23 cellular contexts compared by ENCODE assay signal in the genomic region with DNA sequence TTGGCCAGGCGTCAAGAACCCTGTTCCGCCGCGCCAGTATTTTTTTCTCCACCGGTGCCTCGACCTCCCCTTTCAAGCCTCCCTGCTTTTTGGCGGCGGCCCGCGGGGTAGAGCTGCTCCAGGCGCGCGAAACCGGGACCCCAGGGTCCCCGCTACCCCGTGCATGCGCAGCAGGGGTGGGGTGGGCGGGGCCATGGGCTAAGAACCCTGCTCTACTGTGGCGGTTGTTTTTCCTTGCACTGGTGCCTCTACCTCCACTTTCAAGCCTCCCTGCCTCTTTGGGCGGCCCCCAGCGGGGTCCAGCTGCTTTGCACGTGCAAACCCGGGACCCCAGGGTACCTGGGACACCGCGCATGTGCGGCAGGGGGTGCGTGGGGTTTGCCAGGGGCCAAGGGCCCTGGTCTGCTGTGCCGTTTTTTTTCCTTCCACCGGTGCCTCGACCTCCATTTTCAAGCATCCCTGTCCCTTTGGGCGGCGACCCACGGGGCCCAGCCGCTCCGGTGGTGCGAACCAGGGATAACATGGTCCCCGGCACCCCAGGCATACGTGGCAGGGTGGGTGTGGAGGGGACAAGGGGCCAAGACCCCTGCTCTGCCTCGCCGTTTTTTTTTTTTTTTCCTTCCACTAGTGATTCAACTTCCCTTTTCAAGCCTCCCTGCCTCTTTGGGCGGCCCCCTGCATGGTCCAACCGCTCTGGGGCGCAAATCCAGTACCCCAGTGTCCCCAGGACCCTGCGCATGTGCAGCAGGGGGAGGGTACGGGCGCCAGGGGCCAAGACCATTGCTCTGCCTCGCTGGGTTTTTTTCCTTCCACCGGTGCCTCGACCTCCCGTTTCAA.
A peak's percentile ranks its signal among the peaks of the same experiment; 100 is the strongest.
DNase-seq lines count a peak whose midpoint lies in the region; ATAC-seq and TF ChIP-seq lines count a peak whose summit lies in the region.
"Had no signal": no experiment of that assay in that cellular context is flagged by ENCODE, and none has a peak within 500 bp of the region (broad histone marks: within the 10 kb centered on the region; RNA-seq: fewer than 3 reads in every experiment).

No MANE protein-coding gene starts in this region.

- no peaks in the 10 kb centered on the region for H3K79me2 ChIP-seq in KMS-11 (ENCODE audit: insufficient read depth, low read depth)
- no peaks in the 10 kb centered on the region for H3K79me2 ChIP-seq in PC-9 (ENCODE audit: low read depth)

- H4K20me1 ChIP-seq in KMS-11 (ENCODE audit: insufficient read depth) (no peaks in the 10 kb centered on the region), PC-9 (ENCODE audit: insufficient read depth) (no peaks in the 10 kb centered on the region)

- H3K4me3 Mint-ChIP-seq in Caco-2 (ENCODE audit: unreplicated experiment), result peak overlapping the region; percentile 70
- H3K4me3 Mint-ChIP-seq in activated T-helper 2 cell treated with anti-CD3 and anti-CD28 coated beads, Interferon-gamma antibody, Interleukin-2, Interleukin-4, amounts not matched to agents 10 μg/mL and 5 μg/mL and 100 μg/mL, durations not matched to agents 14 hours and 24 hours and 36 hours (ENCODE audit: low read depth), result no peak overlapping the region
- H3K4me3 Mint-ChIP-seq: CD8-positive, alpha-beta memory T cell; H9; T-helper 1 cell treated with Interleukin-12 subunit alpha and Interleukin-12 subunit beta and Interleukin-4 antibody, amounts not matched to agents 30 μg/mL and 1 μg/mL, for 36 hours had no signal

- CTCF ChIA-PET in Caco-2 (lab: Charles Lee), result no interaction called here
- CTCF ChIA-PET in PC-9 (lab: Charles Lee), result no interaction called here
- CTCF ChIA-PET in RWPE1 (lab: Yijun Ruan, JAX), result no interaction called here

- H3K9me2 ChIP-seq in PC-9 (ENCODE audit: insufficient read depth), result no peaks in the 10 kb centered on the region

- no peak overlapping the region for H4K8ac ChIP-seq in neuronal stem cell (ENCODE audit: low read depth, low read length)

- H2AK5ac ChIP-seq in neuronal stem cell (ENCODE audit: low read depth, low read length), result no peak overlapping the region

- H3K27ac Mint-ChIP-seq in Caco-2 (ENCODE audit: unreplicated experiment), result no peak overlapping the region
- H3K27ac Mint-ChIP-seq in activated T-helper 2 cell treated with anti-CD3 and anti-CD28 coated beads, Interferon-gamma antibody, Interleukin-2, Interleukin-4, amounts not matched to agents 10 μg/mL and 5 μg/mL and 100 μg/mL, durations not matched to agents 14 hours and 24 hours and 36 hours, result no peak overlapping the region
- H3K27ac Mint-ChIP-seq: CD8-positive, alpha-beta memory T cell; H9; T-helper 1 cell treated with Interleukin-12 subunit alpha and Interleukin-12 subunit beta and Interleukin-4 antibody, amounts not matched to agents 30 μg/mL and 1 μg/mL, for 36 hours had no signal

- peak overlapping the region; percentile 38 for H3K14ac ChIP-seq in neuronal stem cell (ENCODE audit: low read length)

- no peak overlapping the region for H2BK5ac ChIP-seq in neuronal stem cell (ENCODE audit: low read length)

- TF ChIP-seq CTCF in Caco-2 (IDR thresholded peaks at IDR 0.05; ENCODE audit: insufficient read depth in 1 of 2, low read depth in 1 of 2, low read length in 1 of 2, severe bottlenecking in 1 of 2, unreplicated experiment in 1 of 2) (no peak), KMS-11 (conservative IDR thresholded peaks at IDR 0.05; ENCODE audit: low read depth, low read length) (no peak), PC-9 (conservative IDR thresholded peaks at IDR 0.05) (no peak), RWPE1 (conservative IDR thresholded peaks at IDR 0.05; ENCODE audit: low read depth) (no peak)

- no peak for DNase-seq in Caco-2
- DNase-seq in PC-9, result no peak
- no peak for DNase-seq in neuronal stem cell (ENCODE audit: low spot score)
- no peak for DNase-seq in RWPE1 (ENCODE audit: low spot score)
- DNase-seq in activated T-helper 2 cell treated with anti-CD3 and anti-CD28 coated beads, Interferon-gamma antibody, Interleukin-2, Interleukin-4, amounts not matched to agents 10 μg/mL and 5 μg/mL and 100 μg/mL, durations not matched to agents 14 hours and 24 hours and 36 hours (ENCODE audit: low spot score), result no peak
- DNase-seq: C1 segment of cervical spinal cord; CD8-positive, alpha-beta memory T cell; DMS79; GM23248; H9; Karpas-422; MM.1S; NCI-H1048; NCI-H1417 treated with DMSO at 0.1 percent for 48 hours; NCI-H187; NCI-H2107; NCI-H446 treated with DMSO at 0.1 percent for 48 hours; NCI-H526 treated with DMSO at 0.1 percent for 48 hours had no signal

- no peak overlapping the region for H2BK15ac ChIP-seq in neuronal stem cell (ENCODE audit: low read length)

- H3K27ac ChIP-seq in KMS-11, result no peak overlapping the region
- no peak overlapping the region for H3K27ac ChIP-seq in PC-9
- no peak overlapping the region for H3K27ac ChIP-seq in neuronal stem cell (replicated peaks; ENCODE audit: low read length)
- H3K27ac ChIP-seq in RWPE1, result no peak overlapping the region
- H3K27ac ChIP-seq: GM23248, SJSA1 had no signal

- no peaks in the 10 kb centered on the region for H3K9me3 Mint-ChIP-seq in Caco-2 (ENCODE audit: unreplicated experiment)
- H3K9me3 Mint-ChIP-seq in activated T-helper 2 cell treated with anti-CD3 and anti-CD28 coated beads, Interferon-gamma antibody, Interleukin-2, Interleukin-4, amounts not matched to agents 10 μg/mL and 5 μg/mL and 100 μg/mL, durations not matched to agents 14 hours and 24 hours and 36 hours, result peaks cover 9% of the 10 kb centered on the region

- H3K36me3 Mint-ChIP-seq in Caco-2 (ENCODE audit: insufficient read depth, unreplicated experiment), result peaks cover 12% of the 10 kb centered on the region
- no peaks in the 10 kb centered on the region for H3K36me3 Mint-ChIP-seq in activated T-helper 2 cell treated with anti-CD3 and anti-CD28 coated beads, Interferon-gamma antibody, Interleukin-2, Interleukin-4, amounts not matched to agents 10 μg/mL and 5 μg/mL and 100 μg/mL, durations not matched to agents 14 hours and 24 hours and 36 hours (ENCODE audit: low read depth)
- H3K36me3 Mint-ChIP-seq: CD8-positive, alpha-beta memory T cell had no signal

- no CpG with 5 or more reads among the region's 50 CpGs for WGBS in neuronal stem cell (ENCODE audit: extremely low coverage in 2 of 2, insufficient read length in 2 of 2, insufficient replicate concordance in 1 of 2), 2 donors

- POLR2A ChIA-PET in Caco-2 (lab: Charles Lee) (no interaction called here), PC-9 (lab: Charles Lee; ENCODE audit: unreplicated experiment) (no interaction called here), RWPE1 (lab: Yijun Ruan, JAX; ENCODE audit: low non-redundant PET) (no interaction called here)

- H2BK120ac ChIP-seq in neuronal stem cell (ENCODE audit: low read depth, low read length), result no peak overlapping the region

- H3F3A ChIP-seq in PC-9 (ENCODE audit: insufficient read depth, low read depth), result no peaks in the 10 kb centered on the region

- no peak overlapping the region for H4K91ac ChIP-seq in neuronal stem cell (ENCODE audit: low read depth, low read length, poor library complexity)

- peaks cover 29% of the 10 kb centered on the region for H3K27me3 Mint-ChIP-seq in Caco-2 (ENCODE audit: insufficient read depth, unreplicated experiment)
- H3K27me3 Mint-ChIP-seq in activated T-helper 2 cell treated with anti-CD3 and anti-CD28 coated beads, Interferon-gamma antibody, Interleukin-2, Interleukin-4, amounts not matched to agents 10 μg/mL and 5 μg/mL and 100 μg/mL, durations not matched to agents 14 hours and 24 hours and 36 hours (ENCODE audit: low read depth), result no peaks in the 10 kb centered on the region
- H3K27me3 Mint-ChIP-seq: CD8-positive, alpha-beta memory T cell had no signal

- peaks cover 4% of the 10 kb centered on the region; the same call in 1 of the 2 replicates for H3K4me1 ChIP-seq in Caco-2
- H3K4me1 ChIP-seq in KMS-11 (ENCODE audit: low read depth, poor library complexity, severe bottlenecking), result no peaks in the 10 kb centered on the region
- H3K4me1 ChIP-seq in PC-9 (replicated peaks; ENCODE audit: insufficient read depth), result no peaks in the 10 kb centered on the region
- H3K4me1 ChIP-seq in neuronal stem cell (ENCODE audit: control insufficient read depth in 2 of 2, insufficient read depth in 1 of 2, low read depth in 1 of 2, low read length in 2 of 2), result no peaks in the 10 kb centered on the region
- H3K4me1 ChIP-seq: SJSA1 had no signal

- no peak for ATAC-seq in GM19035 (IDR thresholded peaks at IDR 0.05; ENCODE audit: unreplicated experiment)
- ATAC-seq: Right ventricle myocardium inferior had no signal

- H3K23ac ChIP-seq in neuronal stem cell (ENCODE audit: low read depth, low read length, poor library complexity), result no peak overlapping the region

- H3K36me3 ChIP-seq in Caco-2 (ENCODE audit: control insufficient read depth, insufficient read depth, low read length) (no peaks in the 10 kb centered on the region), KMS-11 (ENCODE audit: insufficient read depth) (no peaks in the 10 kb centered on the region), PC-9 (ENCODE audit: low read depth) (no peaks in the 10 kb centered on the region), neuronal stem cell (replicated peaks in 1 of 2; ENCODE audit: control insufficient read depth in 2 of 2, insufficient read depth in 2 of 2, low read length in 2 of 2) (no peaks in the 10 kb centered on the region)
- H3K36me3 ChIP-seq: SJSA1 had no signal

- intact Hi-C loops in Caco-2 (cut with micrococcal nuclease; ENCODE audit: unreplicated experiment), result no loop called here
- intact Hi-C loops in PC-9 (cut with micrococcal nuclease; ENCODE audit: unreplicated experiment), result no loop called here
- intact Hi-C loops in activated T-helper 2 cell treated with anti-CD3 and anti-CD28 coated beads, Interferon-gamma antibody, Interleukin-2, Interleukin-4, amounts not matched to agents 10 μg/mL and 5 μg/mL and 100 μg/mL, durations not matched to agents 14 hours and 24 hours and 36 hours (cut with micrococcal nuclease), result no loop called here

- H3K4me3 ChIP-seq in Caco-2 (ENCODE audit: low read depth, low read length), result no peak overlapping the region
- H3K4me3 ChIP-seq in KMS-11 (IDR thresholded peaks at IDR 0.05; ENCODE audit: insufficient read depth, low read depth, low read length), result no peak overlapping the region
- H3K4me3 ChIP-seq in PC-9, result no peak overlapping the region; the same call in 1 of the 2 replicates
- H3K4me3 ChIP-seq in neuronal stem cell (ENCODE audit: low read length in 2 of 2), result no peak overlapping the region
- H3K4me3 ChIP-seq: GM23248, SJSA1 had no signal

- peak overlapping the region; percentile 75 for H2AFZ ChIP-seq in KMS-11 (ENCODE audit: low read depth)
- H2AFZ ChIP-seq in PC-9, result no peak overlapping the region
- H2AFZ ChIP-seq in neuronal stem cell (ENCODE audit: low read length), result no peak overlapping the region
- H2AFZ ChIP-seq: GM23248 had no signal

- no peaks in the 10 kb centered on the region for H3K79me1 ChIP-seq in neuronal stem cell (ENCODE audit: low read depth, low read length)

- no peaks in the 10 kb centered on the region for H3K27me3 ChIP-seq in Caco-2 (replicated peaks; ENCODE audit: control insufficient read depth, insufficient read depth, low read length)
- peaks cover 20% of the 10 kb centered on the region for H3K27me3 ChIP-seq in KMS-11 (ENCODE audit: insufficient read depth, low read depth)
- H3K27me3 ChIP-seq in PC-9 (ENCODE audit: insufficient read depth, low read depth), result peaks cover 71% of the 10 kb centered on the region
- H3K27me3 ChIP-seq in neuronal stem cell (ENCODE audit: control insufficient read depth in 3 of 3, insufficient read depth in 3 of 3, low read depth in 1 of 3, low read length in 3 of 3), result no peaks in the 10 kb centered on the region
- H3K27me3 ChIP-seq: SJSA1 had no signal

- H3K9me3 ChIP-seq in Caco-2 (no peaks in the 10 kb centered on the region), PC-9 (ENCODE audit: insufficient read depth, low read depth) (no peaks in the 10 kb centered on the region), neuronal stem cell (replicated peaks in 1 of 2; ENCODE audit: control insufficient read depth in 2 of 2, insufficient read depth in 1 of 2, low read depth in 1 of 2, low read length in 2 of 2) (peaks cover 0 to 59% of the 10 kb centered on the region in 2 donors)

- BruUV-seq in Caco-2 (replicated peaks; lab: Mats Ljungman, UMichigan) (no TSS peak), PC-9 (replicated peaks; lab: Mats Ljungman, UMichigan) (no TSS peak)

- peaks cover 12% of the 10 kb centered on the region for H3K4me1 Mint-ChIP-seq in Caco-2 (ENCODE audit: low read depth, unreplicated experiment)
- H3K4me1 Mint-ChIP-seq in activated T-helper 2 cell treated with anti-CD3 and anti-CD28 coated beads, Interferon-gamma antibody, Interleukin-2, Interleukin-4, amounts not matched to agents 10 μg/mL and 5 μg/mL and 100 μg/mL, durations not matched to agents 14 hours and 24 hours and 36 hours (ENCODE audit: low read depth), result no peaks in the 10 kb centered on the region
- H3K4me1 Mint-ChIP-seq: CD8-positive, alpha-beta memory T cell; H9 had no signal

- H3K4me2 ChIP-seq in KMS-11 (peak overlapping the region; percentile 64), PC-9 (peak overlapping the region; percentile 36), neuronal stem cell (ENCODE audit: insufficient read depth, low read length, poor library complexity, severe bottlenecking) (no peak overlapping the region)

- H3K9ac ChIP-seq in KMS-11 (peak overlapping the region; percentile 15; the same call in 1 of the 2 replicates), neuronal stem cell (ENCODE audit: low read depth, low read length, poor library complexity) (no peak overlapping the region)
- H3K9ac ChIP-seq: GM23248 had no signal

- H3K4ac ChIP-seq in neuronal stem cell (ENCODE audit: low read length), result no peak overlapping the region

- no peak overlapping the region for H2BK12ac ChIP-seq in neuronal stem cell (ENCODE audit: low read length)

- no peak overlapping the region for H3K18ac ChIP-seq in neuronal stem cell (ENCODE audit: low read length)
